Comparison of ENCODE assay signal across 32 cellular contexts in genomic region chr11:76197332-76197731, GRCh38. TPM values are rescaled to one million over a fixed set of nuclear protein-coding genes. Genes with fewer than 3 reads are reported as not detected.
"Had no signal": no experiment of that assay in that cellular context is flagged by ENCODE, and none has a peak within 500 bp of the region (broad histone marks: within the 10 kb centered on the region; RNA-seq: fewer than 3 reads in every experiment).

No MANE protein-coding gene starts in this region.

- FAIRE-seq: colon, endometrium, endothelial cell of umbilical vein, frontal cortex had no signal

- H3K9me3 ChIP-seq: colonic mucosa, esophagus muscularis mucosa, esophagus squamous epithelium, gastrocnemius medialis, gastroesophageal sphincter, heart left ventricle, heart right ventricle had no signal

- DNase-seq: colonic mucosa; cortex of kidney; dermis blood vessel endothelial cell; dorsolateral prefrontal cortex; effector CD4-positive, alpha-beta T cell; effector CD8-positive, alpha-beta T cell; effector memory CD4-positive, alpha-beta T cell; effector memory CD8-positive, alpha-beta T cell; endodermal cell; erythroblast; esophagus squamous epithelium; foreskin fibroblast; foreskin keratinocyte; foreskin melanocyte; gastrocnemius medialis; glutamatergic neuron; head of caudate nucleus; heart right ventricle had no signal

- H3K36me3 ChIP-seq: colonic mucosa, esophagus squamous epithelium, gastrocnemius medialis, gastroesophageal sphincter had no signal

- H3K27ac ChIP-seq: colonic mucosa, coronary artery, dorsolateral prefrontal cortex, epithelial cell of prostate, esophagus muscularis mucosa, esophagus squamous epithelium, foreskin keratinocyte, gastrocnemius medialis, gastroesophageal sphincter, heart left ventricle, heart right ventricle had no signal

- ATAC-seq: effector memory CD8-positive, alpha-beta T cell; esophagus mucosa; foreskin keratinocyte; gastrocnemius medialis; gastroesophageal sphincter; heart left ventricle; heart right ventricle had no signal

- H3K4me1 ChIP-seq: colonic mucosa, esophagus muscularis mucosa, esophagus squamous epithelium, foreskin keratinocyte, gastrocnemius medialis, gastroesophageal sphincter, heart left ventricle, heart right ventricle had no signal

- H3K27me3 ChIP-seq: colonic mucosa, dorsolateral prefrontal cortex, esophagus muscularis mucosa, gastrocnemius medialis, gastroesophageal sphincter, heart left ventricle, heart right ventricle had no signal

- H3K4me3 ChIP-seq: colonic mucosa, coronary artery, dorsolateral prefrontal cortex, esophagus muscularis mucosa, esophagus squamous epithelium, gastrocnemius medialis, gastroesophageal sphincter, heart left ventricle, heart right ventricle had no signal

RNA-seq across cellular contexts. Expression of gene WNT11, which starts 9.0 kb away (rescaled TPM):
- total RNA-seq: dermis blood vessel endothelial cell, dermis microvascular lymphatic vessel endothelial cell, endothelial cell of umbilical vein, epithelial cell of proximal tubule, fibroblast of villous mesenchyme, glomerular endothelial cell had no signal
- polyA plus RNA-seq: endothelial cell of umbilical vein had no signal
